ENCODE assay signal across 8 cellular contexts in genomic region chr17:46253722-46254121, GRCh38. TPM values are rescaled to one million over a fixed set of nuclear protein-coding genes. Genes with fewer than 3 reads are reported as not detected.
DNase-seq lines count a peak whose midpoint lies in the region; ATAC-seq and TF ChIP-seq lines count a peak whose summit lies in the region.
"Not testable (repeated sequence)": the region's sequence is repeated elsewhere in the genome, so short reads cannot be mapped to it uniquely, and the experiment has no call there.

No MANE protein-coding gene starts in this region.

- not testable (repeated sequence) for H3K4me3 Mint-ChIP-seq in CD4-positive, alpha-beta T cell; WTC11; neural crest cell

- DNase-seq in CD4-positive, alpha-beta T cell: peak; percentile 68 to 84 (median 74)
- DNase-seq in NCI-H774 (lab: John Stamatoyannopoulos, UW) (peak; percentile 55), WTC11 (ENCODE audit: low spot score) (peak; percentile 67), germinal center (ENCODE audit: low spot score) (peak; percentile 89), neural crest cell (ENCODE audit: low read depth, low spot score) (peak; percentile 71)
- DNase-seq in activated naive CD8-positive, alpha-beta T cell treated with anti-CD3 and anti-CD28 coated beads, Interleukin-2, amount 50 U/mL, for 16 hours (ENCODE audit: low read depth, low spot score): peak; percentile 42
- peak; percentile 57 to 65 for DNase-seq in stimulated activated CD8-positive, alpha-beta memory T cell treated with anti-CD3 and anti-CD28 coated beads, Interleukin-4, amount 100 ng/mL, for 4 hours (ENCODE audit: low read depth in 2 of 2, low spot score in 1 of 2)

- not testable (repeated sequence) for H3K9me3 ChIP-seq in CD4-positive, alpha-beta T cell (ENCODE audit: control insufficient read depth, low read length)

- peak; percentile 98 for ATAC-seq in CD4-positive, alpha-beta T cell (ENCODE audit: poor library complexity)
- ATAC-seq in HG02588 (IDR thresholded peaks at IDR 0.05; ENCODE audit: unreplicated experiment) (peak; percentile 55), WTC11 (peak; percentile 91)

- POLR2A ChIA-PET in CD4-positive, alpha-beta T cell (lab: Charles Lee); WTC11 (lab: Charles Lee): not testable (repeated sequence)

- H3K36me3 Mint-ChIP-seq in CD4-positive, alpha-beta T cell (ENCODE audit: low read depth); WTC11; neural crest cell (ENCODE audit: low read depth): not testable (repeated sequence)

- not testable (repeated sequence) for H3K9me3 Mint-ChIP-seq in CD4-positive, alpha-beta T cell; WTC11; neural crest cell

- H3K4me1 Mint-ChIP-seq in CD4-positive, alpha-beta T cell (ENCODE audit: low read depth); WTC11; neural crest cell: not testable (repeated sequence)

- intact Hi-C loops in CD4-positive, alpha-beta T cell (cut with DNase I, micrococcal nuclease): not testable (repeated sequence)

- TF ChIP-seq CTCF in CD4-positive, alpha-beta T cell (IDR thresholded peaks at IDR 0.05): peak; percentile 75
- TF ChIP-seq CTCF in WTC11 (IDR thresholded peaks at IDR 0.05): peak; percentile 73
- peak; percentile 64 for TF ChIP-seq CTCF in neural crest cell (conservative IDR thresholded peaks at IDR 0.05)

- not testable (repeated sequence) for H3K27me3 Mint-ChIP-seq in CD4-positive, alpha-beta T cell; WTC11 (ENCODE audit: low read depth)
- H3K27me3 Mint-ChIP-seq in neural crest cell (ENCODE audit: low read depth): peaks cover 10% of the 10 kb centered on the region

- H3K27me3 ChIP-seq in CD4-positive, alpha-beta T cell (ENCODE audit: control insufficient read depth, insufficient read depth, low read length): not testable (repeated sequence)

- H3K27ac Mint-ChIP-seq in CD4-positive, alpha-beta T cell; WTC11; neural crest cell (ENCODE audit: unreplicated experiment): not testable (repeated sequence)

- CTCF ChIA-PET in CD4-positive, alpha-beta T cell (lab: Charles Lee); WTC11 (lab: Charles Lee): not testable (repeated sequence)

- H3K27ac ChIP-seq in CD4-positive, alpha-beta T cell (ENCODE audit: low read depth, low read length): not testable (repeated sequence)

RNA-seq across cellular contexts. Expression of gene LRRC37A, which starts 41.2 kb away (rescaled TPM):
- total RNA-seq in CD4-positive, alpha-beta T cell: 1 to 10 TPM; 2.9 to 3.6 TPM
- total RNA-seq in WTC11 (2021) (0.69 to 0.83 TPM (median 0.78 TPM) in 3 replicates), neural crest cell (2.9 and 3.6 TPM in 2 replicates)
